Comparison of ENCODE assay signal across 8 cellular contexts in the genomic region with DNA sequence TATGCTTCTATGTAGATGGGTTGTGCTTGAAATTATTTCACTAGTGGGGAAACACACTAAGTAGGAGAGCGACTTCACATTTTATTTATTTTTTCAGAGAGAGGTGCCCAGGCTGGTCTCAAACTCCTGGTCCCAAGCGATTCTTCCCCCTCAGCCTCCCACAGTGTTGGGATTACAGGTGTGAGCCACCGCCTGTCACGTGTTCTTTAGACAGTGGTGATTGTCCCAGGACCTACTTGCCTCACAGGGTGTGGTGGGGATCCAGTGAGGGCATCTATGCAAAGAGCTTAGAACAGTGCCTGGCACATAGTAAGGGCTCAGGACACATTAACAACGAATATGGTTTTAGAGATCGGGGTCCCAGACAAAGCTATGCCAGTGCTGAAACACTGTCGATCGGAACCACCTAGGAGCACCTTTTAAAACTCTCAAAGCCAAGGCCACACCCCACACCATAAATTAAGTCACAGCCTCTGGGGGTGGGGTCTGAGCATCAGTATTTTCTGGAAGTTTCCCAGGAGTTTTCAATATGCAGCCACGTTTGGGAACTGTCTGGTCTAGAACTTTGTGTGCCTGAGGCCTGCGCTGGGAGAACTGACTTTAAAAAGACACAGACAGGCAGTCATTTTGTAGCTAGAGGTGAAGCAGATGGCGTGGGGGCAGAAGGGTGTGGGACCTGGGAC. TPM values are rescaled to one million over a fixed set of nuclear protein-coding genes. Genes with fewer than 3 reads are reported as not detected.
A peak's percentile ranks its signal among the peaks of the same experiment; 100 is the strongest.
DNase-seq lines count a peak whose midpoint lies in the region; ATAC-seq and TF ChIP-seq lines count a peak whose summit lies in the region.

No MANE protein-coding gene starts in this region.

- no peak for TF ChIP-seq POLR2A in heart left ventricle (IDR thresholded peaks at IDR 0.05)
- TF ChIP-seq POLR2A in body of pancreas (IDR thresholded peaks at IDR 0.05) = no peak

- TF ChIP-seq CTCF in heart left ventricle (IDR thresholded peaks at IDR 0.05) (no peak), body of pancreas (IDR thresholded peaks at IDR 0.05) (no peak), upper lobe of right lung (IDR thresholded peaks at IDR 0.05) (no peak)

- H3K27me3 ChIP-seq in heart left ventricle = peaks cover 0 to 4% (median 0%) of the 10 kb centered on the region in 9 donors
- H3K27me3 ChIP-seq in body of pancreas = no peaks in the 10 kb centered on the region
- no peaks in the 10 kb centered on the region for H3K27me3 ChIP-seq in muscle layer of colon (ENCODE audit: control insufficient read depth in 1 of 2, insufficient read depth in 2 of 2, low read length in 2 of 2)
- H3K27me3 ChIP-seq in upper lobe of right lung = no peaks in the 10 kb centered on the region

- intact Hi-C loops in heart left ventricle (cut with DNase I) (loop anchor here in 9 of 10 donors (5.0 to 10.0 kb wide), 8 partner anchors 135 to 535 kb away; partner anchors contain the start of genes ADNP (in 1 of the 9), DPM1 (in 1 of the 9) and MOCS3 (in 1 of the 9)), left ventricle myocardium superior (cut with micrococcal nuclease) (no loop called here), body of pancreas (cut with DNase I) (no loop called here), upper lobe of right lung (cut with DNase I) (loop anchor here (10.0 kb wide), 2 partner anchors 135 to 535 kb away; no protein-coding TSS in a partner anchor)

- H3K27ac ChIP-seq in heart left ventricle = peak overlapping the region; percentile 53 to 89 (median 70)
- H3K27ac ChIP-seq in body of pancreas = peak overlapping the region; percentile 48 to 85 (median 66)
- peak overlapping the region; percentile 86 for H3K27ac ChIP-seq in muscle layer of colon (ENCODE audit: low read depth, low read length)
- H3K27ac ChIP-seq in upper lobe of right lung = peak overlapping the region; percentile 92

- H3K9me3 ChIP-seq in heart left ventricle = no peaks in the 10 kb centered on the region
- no peaks in the 10 kb centered on the region for H3K9me3 ChIP-seq in body of pancreas
- H3K9me3 ChIP-seq in muscle layer of colon (ENCODE audit: low read length) = no peaks in the 10 kb centered on the region
- H3K9me3 ChIP-seq in upper lobe of right lung = no peaks in the 10 kb centered on the region

- ATAC-seq in heart left ventricle (no peak), left ventricle myocardium superior (no peak), body of pancreas (no peak), upper lobe of right lung (no peak), GM21515 (IDR thresholded peaks at IDR 0.05; ENCODE audit: unreplicated experiment) (no peak)

- WGBS in heart left ventricle, 4 donors = 77 to 90% (median 84%) methylated on average over 10 to 11 of the region's 11 CpGs
- 53 to 68% methylated on average over 8 to 11 of the region's 11 CpGs for WGBS in body of pancreas, 2 donors

- peak overlapping the region; percentile 19 for H3K9ac ChIP-seq in muscle layer of colon (ENCODE audit: low read length)

- H3K36me3 ChIP-seq in heart left ventricle (no peaks in the 10 kb centered on the region), body of pancreas (replicated peaks in 1 of 2; ENCODE audit: insufficient read depth in 1 of 2, low read depth in 2 of 2) (no peaks in the 10 kb centered on the region), muscle layer of colon (ENCODE audit: insufficient read depth, low read length) (no peaks in the 10 kb centered on the region), upper lobe of right lung (no peaks in the 10 kb centered on the region)

- H3K4me3 ChIP-seq in heart left ventricle (no peak overlapping the region), body of pancreas (no peak overlapping the region), muscle layer of colon (ENCODE audit: low read depth in 1 of 2, low read length in 2 of 2) (peak overlapping the region in 1 of 2 donors; percentile 12), upper lobe of right lung (no peak overlapping the region)

- H3K4me1 ChIP-seq in heart left ventricle (peaks cover 0 to 35% (median 18%) of the 10 kb centered on the region in 12 donors), body of pancreas (peaks cover 22% of the 10 kb centered on the region), muscle layer of colon (ENCODE audit: insufficient read depth, low read length) (peaks cover 31% of the 10 kb centered on the region), upper lobe of right lung (peaks cover 22% of the 10 kb centered on the region)

- DNase-seq in heart left ventricle = no peak
- DNase-seq in left ventricle myocardium superior = no peak
- no peak for DNase-seq in body of pancreas
- DNase-seq in upper lobe of right lung = no peak
- no peak for DNase-seq in superior temporal gyrus (ENCODE audit: extremely low spot score)
- no peak for DNase-seq in T1000 (lab: John Stamatoyannopoulos, UW)

RNA-seq across cellular contexts. Expression of gene BCAS4, which starts 4.8 kb away (rescaled TPM):
- total RNA-seq in heart left ventricle (1 to 10 TPM; 1.7 to 5.1 (median 2.1) TPM), left ventricle myocardium superior (3.2 TPM), body of pancreas (1 to 10 TPM in 1 of 2 donors, under 1 TPM in 1; under 0.01 to 2.3 TPM), upper lobe of right lung (4.3 TPM)
- 1 to 10 TPM in 1 of 2 donors, under 1 TPM in 1; 0.78 to 1.8 TPM for polyA plus RNA-seq in heart left ventricle

RNA-seq across cellular contexts. Expression of gene PARD6B, which starts 58.7 kb away (rescaled TPM):
- total RNA-seq in heart left ventricle (10 to 100 TPM in 1 of 9 donors, 1 to 10 TPM in 8; 2.7 to 12.2 (median 5.1) TPM), left ventricle myocardium superior (7.1 TPM), body of pancreas (1 to 10 TPM; 4.6 to 8.6 TPM), upper lobe of right lung (43.2 TPM)
- 1 to 10 TPM; 1.3 to 2.4 TPM for polyA plus RNA-seq in heart left ventricle

Comparison
In these comparisons a context has a peak if more than half of its experiments do, and no peak if none do; other contexts are left out.
1. intact Hi-C loops: an anchor here in heart left ventricle (5.0 to 10.0 kb wide) and upper lobe of right lung (10.0 kb wide); none called in left ventricle myocardium superior and body of pancreas.